8 cellular contexts compared by ENCODE assay signal in genomic region chr11:14499560-14500180, GRCh38. TPM values are rescaled to one million over a fixed set of nuclear protein-coding genes. Genes with fewer than 3 reads are reported as not detected.
DNase-seq lines count a peak whose midpoint lies in the region; ATAC-seq and TF ChIP-seq lines count a peak whose summit lies in the region.

TSS of gene COPB1 (minus strand) at chr11:14499811. CDS start at chr11:14498928, 883 bp downstream.

- peaks cover 0 to 38% (median 16%) of the 10 kb centered on the region in 4 donors for H3K36me3 ChIP-seq in right lobe of liver

- DNase-seq in C1 segment of cervical spinal cord (lab: John Stamatoyannopoulos, UW) (peak; percentile 47 to 92 (median 88)), NCI-H748 treated with DMSO at 0.1 percent for 48 hours (lab: John Stamatoyannopoulos, UW) (peak; percentile 84), dermis microvascular lymphatic vessel endothelial cell (ENCODE audit: low read depth in 2 of 2) (peak; percentile 90 to 97), right lobe of liver (peak; percentile 95 to 96 (median 96))
- DNase-seq in activated CD4-positive, alpha-beta T cell treated with anti-CD3 and anti-CD28 coated beads, Interleukin-2, amount 50 U/mL, for 24 hours (ENCODE audit: low read depth in 1 of 2, low spot score in 1 of 2): peak; percentile 78 to 89
- DNase-seq in stimulated activated CD4-positive, alpha-beta T cell treated with anti-CD3 and anti-CD28 coated beads, Interleukin-4, amount 100 ng/mL, for 4 hours: peak; percentile 86 to 89

- ATAC-seq in GM19372 (IDR thresholded peaks at IDR 0.05; ENCODE audit: low read depth, unreplicated experiment): peak; percentile 90
- peak; percentile 88 for ATAC-seq in HG03558 (IDR thresholded peaks at IDR 0.05; ENCODE audit: extremely low read depth, unreplicated experiment)
- peak; percentile 96 to 99 (median 98) for ATAC-seq in right lobe of liver

- peaks cover 0 to 14% (median 3%) of the 10 kb centered on the region in 4 donors for H3K4me1 ChIP-seq in right lobe of liver

- 2% methylated on average over 15 of the region's 37 CpGs for WGBS in right lobe of liver (ENCODE audit: insufficient coverage, low coverage, low lambda C conversion rate, missing lambda C conversion rate)

- H3K9me3 ChIP-seq in right lobe of liver: no peaks in the 10 kb centered on the region

- H3K4me3 ChIP-seq in right lobe of liver: peak within 1 kb of the TSS; percentile 67 to 75 (median 71)

- H3K27me3 ChIP-seq in right lobe of liver: no peaks in the 10 kb centered on the region

- intact Hi-C loops in right lobe of liver (cut with DNase I): no loop called here

- H3K27ac ChIP-seq in right lobe of liver: peak within 1 kb of the TSS; percentile 72 to 88 (median 79)

- peak; percentile 91 for TF ChIP-seq POLR2A in right lobe of liver (IDR thresholded peaks at IDR 0.05)

- TF ChIP-seq CTCF in right lobe of liver (IDR thresholded peaks at IDR 0.05): no peak

RNA-seq across cellular contexts. Expression of gene COPB1, which starts in this region (rescaled TPM):
- 204 and 211 TPM in 2 replicates for total RNA-seq in dermis microvascular lymphatic vessel endothelial cell
- 10 to 100 TPM; 39.1 to 77.8 (median 56.6) TPM for total RNA-seq in right lobe of liver

Comparison
In these comparisons a context has a peak if more than half of its experiments do, and no peak if none do; other contexts are left out.
1. Peak in every context shown above with its lines: DNase-seq, ATAC-seq, H3K4me3 ChIP-seq and H3K27ac ChIP-seq.